In genomic region chr16:20301840-20302239, GRCh38 we compare ENCODE assay signal across 2 cellular contexts.
A peak's percentile ranks its signal among the peaks of the same experiment; 100 is the strongest.
TF ChIP-seq lines count a peak whose summit lies in the region.

No MANE protein-coding gene starts in this region.

TF ChIP-seq in GM23338, 12 proteins besides CTCF, POLR2A, EP300 and RAD21:
- TF ChIP-seq REST (IDR thresholded peaks at IDR 0.05; ENCODE audit: unreplicated experiment) (peak; percentile 49), ETS1 (IDR thresholded peaks at IDR 0.05) (no peak)

TF ChIP-seq in H1, 55 proteins besides CTCF, POLR2A, EP300 and RAD21 (continued from another document):
- TF ChIP-seq E2F6 (IDR thresholded peaks at IDR 0.05) (no peak), CEBPB (IDR thresholded peaks at IDR 0.05; ENCODE audit: low read depth, low read length) (no peak), BCL11A (IDR thresholded peaks at IDR 0.05; ENCODE audit: low read depth in 2 of 2, low read length in 2 of 2) (no peak), SIX5 (IDR thresholded peaks at IDR 0.05; ENCODE audit: low read depth, low read length) (no peak), JUND (IDR thresholded peaks at IDR 0.05; ENCODE audit: low read length) (no peak)
TF ChIP-seq in H1: peak in this region for 0.
